8 cellular contexts compared by ENCODE assay signal in genomic region chr2:169928463-169928864, GRCh38.
DNase-seq lines count a peak whose midpoint lies in the region; ATAC-seq, FAIRE-seq and TF ChIP-seq lines count a peak whose summit lies in the region.

No MANE protein-coding gene starts in this region.

- H3K27me3 Mint-ChIP-seq in naive B cell = no peaks in the 10 kb centered on the region

- ATAC-seq in naive B cell (ENCODE audit: low read depth in 2 of 2) = no peak
- ATAC-seq in HG02840 (IDR thresholded peaks at IDR 0.05; ENCODE audit: low FRiP score, unreplicated experiment) = no peak
- no peak for ATAC-seq in GM19397 (IDR thresholded peaks at IDR 0.05; ENCODE audit: unreplicated experiment)
- no peak for ATAC-seq in HG03025 (IDR thresholded peaks at IDR 0.05; ENCODE audit: low FRiP score, unreplicated experiment)

- H3K4me3 ChIP-seq in choroid plexus epithelial cell (ENCODE audit: low read depth, low read length) = no peak overlapping the region

- DNase-seq in AG08395 (ENCODE audit: low spot score) (peak; percentile 6), GM19239 (ENCODE audit: insufficient read length, low spot score) (no peak), NCI-H69 (lab: John Stamatoyannopoulos, UW) (peak; percentile 48), choroid plexus epithelial cell (ENCODE audit: low read depth) (peak; percentile 77), naive B cell (peak; percentile 12)

- H3K4me3 Mint-ChIP-seq in naive B cell = no peak overlapping the region

- H3K27ac Mint-ChIP-seq in naive B cell = peak overlapping the region in 2 of 6 donors; percentile 30 to 62

- H3K36me3 Mint-ChIP-seq in naive B cell = no peaks in the 10 kb centered on the region

- peak; percentile 92 for FAIRE-seq in GM19239 (lab: Jason Lieb, UNC)

- TF ChIP-seq CTCF in choroid plexus epithelial cell (conservative IDR thresholded peaks at IDR 0.05; ENCODE audit: low read depth, low read length) = peak; percentile 57

- no peaks in the 10 kb centered on the region for H3K9me3 Mint-ChIP-seq in naive B cell

- no peaks in the 10 kb centered on the region for H3K4me1 Mint-ChIP-seq in naive B cell
